Comparison of ENCODE assay signal across 8 cellular contexts in the genomic region with DNA sequence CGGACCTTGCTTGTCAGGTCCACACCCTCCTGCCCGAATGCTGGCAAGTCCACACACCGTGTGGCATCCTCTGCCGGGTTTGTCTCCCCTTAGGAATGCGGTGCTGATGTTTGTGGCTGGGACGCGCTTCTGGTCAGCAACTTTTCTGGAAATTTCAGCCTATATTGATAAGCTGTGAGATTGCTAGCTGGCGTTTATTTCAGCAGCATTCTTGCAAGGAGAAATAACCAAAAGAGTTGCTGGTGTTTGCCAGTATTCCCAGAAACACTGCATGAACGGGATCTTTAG. TPM values are rescaled to one million over a fixed set of nuclear protein-coding genes. Genes with fewer than 3 reads are reported as not detected.
DNase-seq lines count a peak whose midpoint lies in the region; ATAC-seq and TF ChIP-seq lines count a peak whose summit lies in the region.

No MANE protein-coding gene starts in this region.

- H4K20me1 ChIP-seq in hepatocyte (ENCODE audit: insufficient read depth, poor library complexity, severe bottlenecking), result peaks cover 2% of the 10 kb centered on the region

- no peaks in the 10 kb centered on the region for H3K27me3 ChIP-seq in hepatocyte

- peaks cover 68% of the 10 kb centered on the region for H3K79me2 ChIP-seq in hepatocyte

- peak overlapping the region; percentile 100 for H3K4me3 Mint-ChIP-seq in activated naive CD8-positive, alpha-beta T cell

- H3K9me3 Mint-ChIP-seq in activated naive CD8-positive, alpha-beta T cell (ENCODE audit: low read depth), result no peaks in the 10 kb centered on the region

- no peaks in the 10 kb centered on the region for H3K36me3 ChIP-seq in hepatocyte (replicated peaks; ENCODE audit: insufficient read depth, low read depth)

- DNase-seq in hepatocyte (ENCODE audit: low spot score), result peak; percentile 73
- DNase-seq in skeletal muscle cell (ENCODE audit: low read depth), result peak; percentile 9

- H3K4me2 ChIP-seq in hepatocyte, result peak overlapping the region; percentile 81

- H3K4me1 Mint-ChIP-seq in activated naive CD8-positive, alpha-beta T cell (ENCODE audit: low read depth), result peaks cover 53% of the 10 kb centered on the region

- 0% methylated on average over 9 of the region's 9 CpGs for WGBS in hepatocyte (ENCODE audit: low lambda C conversion rate, missing lambda C conversion rate)

- H3K9me2 ChIP-seq in hepatocyte (replicated peaks; ENCODE audit: insufficient read depth), result no peaks in the 10 kb centered on the region

- H3K27ac ChIP-seq in C4-2B (peak overlapping the region; percentile 90), hepatocyte (peak overlapping the region; percentile 96)

- H3K4me1 ChIP-seq in hepatocyte (ENCODE audit: insufficient read depth), result peaks cover 26% of the 10 kb centered on the region

- peak overlapping the region; percentile 86 for H2AFZ ChIP-seq in hepatocyte

- TF ChIP-seq CTCF in C4-2B (conservative IDR thresholded peaks at IDR 0.05), result no peak
- TF ChIP-seq CTCF in hepatocyte (IDR thresholded peaks at IDR 0.05; ENCODE audit: poor library complexity), result no peak

- H3K4me3 ChIP-seq in hepatocyte (peak overlapping the region; percentile 78), skeletal muscle cell (ENCODE audit: low read depth, low read length) (peak overlapping the region; percentile 87)

- no peaks in the 10 kb centered on the region for H3K27me3 Mint-ChIP-seq in activated naive CD8-positive, alpha-beta T cell

- H3K9me3 ChIP-seq in hepatocyte (ENCODE audit: low read depth), result no peaks in the 10 kb centered on the region

- peak overlapping the region; percentile 50 for H3K27ac Mint-ChIP-seq in activated naive CD8-positive, alpha-beta T cell

- peaks cover 6% of the 10 kb centered on the region for H3K36me3 Mint-ChIP-seq in activated naive CD8-positive, alpha-beta T cell

- ATAC-seq in HG03558 (IDR thresholded peaks at IDR 0.05; ENCODE audit: extremely low read depth, unreplicated experiment) (peak; percentile 4), HG03342 (IDR thresholded peaks at IDR 0.05; ENCODE audit: unreplicated experiment) (no peak), GM18870 (IDR thresholded peaks at IDR 0.05; ENCODE audit: unreplicated experiment) (no peak), GM19351 (IDR thresholded peaks at IDR 0.05; ENCODE audit: unreplicated experiment) (no peak)

RNA-seq across cellular contexts. Expression of gene CEPT1, which starts 0.6 kb away (rescaled TPM):
- total RNA-seq in hepatocyte, result 49.0 and 51.7 TPM in 2 replicates
- polyA plus RNA-seq in hepatocyte, result 22.3 and 24.2 TPM in 2 replicates

RNA-seq across cellular contexts. Expression of gene DRAM2, which starts 0.7 kb away (rescaled TPM):
- 67.6 and 96.1 TPM in 2 replicates for total RNA-seq in hepatocyte
- polyA plus RNA-seq in hepatocyte, result 56.7 and 67.1 TPM in 2 replicates

RNA-seq across cellular contexts. Expression of gene DENND2D, which starts 59.8 kb away (rescaled TPM):
- 7.3 and 7.6 TPM in 2 replicates for total RNA-seq in hepatocyte
- 8.3 and 14.3 TPM in 2 replicates for polyA plus RNA-seq in hepatocyte
